ENCODE assay signal across 7 cellular contexts in genomic region chr14:105168979-105169507, GRCh38. TPM values are rescaled to one million over a fixed set of nuclear protein-coding genes. Genes with fewer than 3 reads are reported as not detected.
DNase-seq lines count a peak whose midpoint lies in the region; ATAC-seq and TF ChIP-seq lines count a peak whose summit lies in the region.

No MANE protein-coding gene starts in this region.

- no peak overlapping the region for H3K9ac ChIP-seq in PC-3 (ENCODE audit: low read length)

- TF ChIP-seq CTCF in PC-3 (conservative IDR thresholded peaks at IDR 0.05; ENCODE audit: low read depth, low read length) (peak; percentile 51), astrocyte of the spinal cord (IDR thresholded peaks at IDR 0.05; ENCODE audit: low read depth, low read length) (peak; percentile 48), left lung (IDR thresholded peaks at IDR 0.05) (peak; percentile 22 to 53), tibial artery (IDR thresholded peaks at IDR 0.05) (peak in 1 of 2 experiments; percentile 7), osteoblast (IDR thresholded peaks at IDR 0.05; ENCODE audit: extremely low read depth, low read depth, low read length) (no peak)

- no peaks in the 10 kb centered on the region for H3K36me3 ChIP-seq in H7 (replicated peaks; ENCODE audit: control insufficient read depth, insufficient read depth, low read length)
- no peaks in the 10 kb centered on the region for H3K36me3 ChIP-seq in PC-3 (ENCODE audit: low read depth, low read length)
- no peaks in the 10 kb centered on the region for H3K36me3 ChIP-seq in left lung
- H3K36me3 ChIP-seq in tibial artery, result no peaks in the 10 kb centered on the region
- H3K36me3 ChIP-seq in osteoblast (ENCODE audit: insufficient read depth, low read length), result no peaks in the 10 kb centered on the region

- H3K4me3 ChIP-seq in H7 (ENCODE audit: insufficient read depth, low read depth, low read length) (peak overlapping the region; percentile 49), PC-3 (ENCODE audit: low read length) (peak overlapping the region; percentile 46), astrocyte of the spinal cord (ENCODE audit: low read depth, low read length) (no peak overlapping the region), left lung (peak overlapping the region in 1 of 2 donors; percentile 36), tibial artery (peak overlapping the region; percentile 31 to 47), osteoblast (ENCODE audit: insufficient read depth, low read length) (no peak overlapping the region)

- H4K20me1 ChIP-seq in PC-3 (ENCODE audit: low read length) (peaks cover 9% of the 10 kb centered on the region; the same call in 1 of the 2 replicates), osteoblast (ENCODE audit: insufficient read depth, low read length) (no peaks in the 10 kb centered on the region)

- H2AFZ ChIP-seq in PC-3 (ENCODE audit: low read length), result no peak overlapping the region
- no peak overlapping the region for H2AFZ ChIP-seq in osteoblast (ENCODE audit: low read length)

- ATAC-seq in PC-3 (peak; percentile 3; the same call in 1 of the 2 replicates), left lung (peak; percentile 17)

- H3K4me2 ChIP-seq in PC-3 (ENCODE audit: low read length) (peak overlapping the region; percentile 59; the same call in 1 of the 2 replicates), osteoblast (ENCODE audit: insufficient read depth, low read length) (no peak overlapping the region)

- H3K4me1 ChIP-seq in PC-3 (ENCODE audit: insufficient read depth, low read length), result peaks cover 21% of the 10 kb centered on the region
- H3K4me1 ChIP-seq in left lung, result peaks cover 16 to 36% of the 10 kb centered on the region in 2 donors
- peaks cover 0 to 31% (median 31%) of the 10 kb centered on the region in 4 donors for H3K4me1 ChIP-seq in tibial artery
- H3K4me1 ChIP-seq in osteoblast (ENCODE audit: insufficient read depth, low read length), result no peaks in the 10 kb centered on the region

- no TSS peak for BruUV-seq in PC-3 (replicated peaks; lab: Mats Ljungman, UMichigan)

- POLR2A ChIA-PET in PC-3 (lab: Charles Lee; ENCODE audit: unreplicated experiment), result no interaction called here

- no peaks in the 10 kb centered on the region for H3K9me3 ChIP-seq in PC-3 (ENCODE audit: low read length)
- H3K9me3 ChIP-seq in left lung, result no peaks in the 10 kb centered on the region
- no peaks in the 10 kb centered on the region for H3K9me3 ChIP-seq in tibial artery
- no peaks in the 10 kb centered on the region for H3K9me3 ChIP-seq in osteoblast (ENCODE audit: low read depth, low read length)

- DNase-seq in H7, result peak; percentile 94
- DNase-seq in PC-3, result no peak
- no peak for DNase-seq in astrocyte of the spinal cord (ENCODE audit: low read depth, low spot score)
- no peak for DNase-seq in left lung
- DNase-seq in tibial artery, result no peak
- no peak for DNase-seq in osteoblast (ENCODE audit: insufficient read length, low spot score, missing footprints)
- DNase-seq in NCI-H524 treated with DMSO at 0.1 percent for 48 hours (lab: John Stamatoyannopoulos, UW), result no peak

- H3K27me3 ChIP-seq in H7 (ENCODE audit: control insufficient read depth, insufficient read depth, low read length), result peaks cover 5% of the 10 kb centered on the region
- H3K27me3 ChIP-seq in PC-3 (ENCODE audit: low read length), result no peaks in the 10 kb centered on the region
- peaks cover 0 to 54% of the 10 kb centered on the region in 2 donors for H3K27me3 ChIP-seq in left lung
- H3K27me3 ChIP-seq in tibial artery, result peaks cover 0 to 55% of the 10 kb centered on the region in 2 donors
- peaks cover 21% of the 10 kb centered on the region for H3K27me3 ChIP-seq in osteoblast (ENCODE audit: insufficient read depth, low read length)

- intact Hi-C loops in PC-3 (cut with micrococcal nuclease) (loop anchor here (5.0 kb wide), 1 partner anchor 77 kb away; no protein-coding TSS in a partner anchor), left lung (cut with DNase I) (no loop called here), tibial artery (cut with DNase I; ENCODE audit: low total_unique reads) (loop anchor here (10.0 kb wide), 1 partner anchor 74 kb away; no protein-coding TSS in a partner anchor)

- CTCF ChIA-PET in PC-3 (lab: Charles Lee), result no interaction called here

- H3F3A ChIP-seq in PC-3 (ENCODE audit: low read length, unreplicated experiment), result no peaks in the 10 kb centered on the region

- H3K9me2 ChIP-seq in PC-3 (replicated peaks; ENCODE audit: low read length), result no peaks in the 10 kb centered on the region

- H3K79me2 ChIP-seq in PC-3 (ENCODE audit: low read length) (peaks cover 35% of the 10 kb centered on the region), osteoblast (ENCODE audit: insufficient read depth, low read length) (no peaks in the 10 kb centered on the region)

- no peak overlapping the region for H3K27ac ChIP-seq in PC-3 (ENCODE audit: low read length)
- H3K27ac ChIP-seq in left lung, result peak overlapping the region in 1 of 2 donors; percentile 55
- H3K27ac ChIP-seq in tibial artery, result no peak overlapping the region
- no peak overlapping the region for H3K27ac ChIP-seq in osteoblast (ENCODE audit: low read depth, low read length)

- in situ Hi-C loops in astrocyte of the spinal cord (cut with HindIII; ENCODE audit: low sequenced_read_pairs), result no loop called here

RNA-seq across cellular contexts. Expression of gene JAG2, which starts 0.5 kb away (rescaled TPM):
- 13.0 and 17.9 TPM in 2 replicates for total RNA-seq in H7 (2014; rRNA removed; shearing (Covaris generic))
- total RNA-seq in PC-3 (2014; rRNA removed) (57.1 and 59.3 TPM in 2 replicates), left lung (10 to 100 TPM; 32.0 to 34.2 TPM), osteoblast (1.8 and 3.3 TPM in 2 replicates)

RNA-seq across cellular contexts. Expression of gene NUDT14, which starts 12.1 kb away (rescaled TPM):
- total RNA-seq in H7 (2014; rRNA removed; shearing (Covaris generic)), result 30.4 and 33.6 TPM in 2 replicates
- 50.8 and 82.1 TPM in 2 replicates for total RNA-seq in PC-3 (2014; rRNA removed)
- total RNA-seq in left lung, result 10 to 100 TPM; 52.5 to 77.5 TPM
- total RNA-seq in osteoblast, result 13.6 and 15.9 TPM in 2 replicates

Comparison
In these comparisons a context has a peak if more than half of its experiments do, and no peak if none do; other contexts are left out.
1. H3K4me3 ChIP-seq: peak in H7 (single experiment), PC-3 (single experiment) and tibial artery (2 of 2); none in astrocyte of the spinal cord (single experiment) and osteoblast (single experiment).
2. intact Hi-C loops: an anchor here in PC-3 (5.0 kb wide) and tibial artery (10.0 kb wide); none called in left lung.